Comparison of ENCODE assay signal across 14 cellular contexts in the genomic region with DNA sequence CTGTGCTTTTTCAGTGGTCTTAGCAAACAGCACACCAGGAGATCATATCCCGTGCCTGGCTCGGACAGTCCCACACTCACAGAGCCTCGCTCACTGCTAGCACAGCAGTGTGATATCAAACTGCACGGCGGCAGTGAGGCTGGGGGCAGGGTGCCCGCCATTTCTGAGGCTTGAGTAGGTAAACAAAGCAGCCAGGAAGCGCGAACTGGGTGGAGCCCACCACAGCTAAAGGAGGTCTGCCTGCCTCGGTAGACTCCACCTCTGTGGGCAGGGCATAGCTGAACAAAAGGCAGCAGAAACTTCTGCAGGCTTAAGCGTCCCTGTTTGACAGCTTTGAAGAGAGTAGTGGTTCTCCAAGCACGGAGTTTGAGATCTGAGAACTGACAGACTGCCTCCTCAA. TPM values are rescaled to one million over a fixed set of nuclear protein-coding genes. Genes with fewer than 3 reads are reported as not detected.
DNase-seq lines count a peak whose midpoint lies in the region; ATAC-seq, FAIRE-seq and TF ChIP-seq lines count a peak whose summit lies in the region.
"Not testable (repeated sequence)": the region's sequence is repeated elsewhere in the genome, so short reads cannot be mapped to it uniquely, and the experiment has no call there.
"Had no signal": no experiment of that assay in that cellular context is flagged by ENCODE, and none has a peak within 500 bp of the region (broad histone marks: within the 10 kb centered on the region; RNA-seq: fewer than 3 reads in every experiment).

No MANE protein-coding gene starts in this region.

- H3K27me3 ChIP-seq in CD4-positive, CD25-positive, alpha-beta regulatory T cell (ENCODE audit: control insufficient read depth, insufficient read depth, low read length); MM.1S (replicated peaks; ENCODE audit: insufficient read depth, low read length); OCI-LY1 (ENCODE audit: insufficient read depth, low read length); right atrium auricular region; neural progenitor cell: not testable (repeated sequence)
- peaks cover 60% of the 10 kb centered on the region for H3K27me3 ChIP-seq in WERI-Rb-1 (ENCODE audit: insufficient read depth, low read depth, severe bottlenecking)
- H3K27me3 ChIP-seq in K562 (ENCODE audit: control insufficient read depth in 2 of 2, insufficient read depth in 2 of 2, low read length in 2 of 2) = peaks cover 2 to 16% of the 10 kb centered on the region in 2 experiments; a peak in 3 of 5 replicates

- 3% methylated on average over 11 of the region's 11 CpGs for WGBS in K562 (ENCODE audit: insufficient coverage, low coverage, missing lambda C conversion rate)

- H2AFZ ChIP-seq in MM.1S (ENCODE audit: low read length) = peak overlapping the region; percentile 51
- H2AFZ ChIP-seq in OCI-LY1 (ENCODE audit: low read length); K562 (ENCODE audit: low read depth, low read length): not testable (repeated sequence)
- H2AFZ ChIP-seq in neural progenitor cell (replicated peaks) = peak overlapping the region; percentile 34

- not testable (repeated sequence) for H3K79me2 ChIP-seq in MM.1S (ENCODE audit: low read length); OCI-LY1 (ENCODE audit: insufficient read depth, low read length); K562 (ENCODE audit: control insufficient read depth, insufficient read depth, low read length); neural progenitor cell (ENCODE audit: low read depth)

- CTCF ChIA-PET in K562 (lab: Yijun Ruan, JAX; ENCODE audit: low intra/inter-chr PET ratio) = not testable (repeated sequence)

- DNase-seq in CD4-positive, CD25-positive, alpha-beta regulatory T cell = peak in 2 of 3 donors; percentile 13 to 50
- DNase-seq in MM.1S (peak; percentile 21), NCI-H345 (lab: John Stamatoyannopoulos, UW) (peak; percentile 43), WERI-Rb-1 (peak; percentile 37), K562 (ENCODE audit: extremely low read depth in 1 of 4, low spot score in 3 of 4) (peak in 1 of 4 experiments; percentile 9), right atrium auricular region (ENCODE audit: low spot score) (peak; percentile 28)
- DNase-seq in neural progenitor cell (ENCODE audit: low spot score) = not testable (repeated sequence)

- ATAC-seq in CD4-positive, CD25-positive, alpha-beta regulatory T cell (ENCODE audit: low read depth in 2 of 2); K562: not testable (repeated sequence)

- not testable (repeated sequence) for TF ChIP-seq RAD21 in K562 (CRISPR knock-in tag; conservative IDR thresholded peaks at IDR 0.05 in 1 of 2, IDR thresholded peaks at IDR 0.05 in 1 of 2)

- H3K36me3 ChIP-seq in CD4-positive, CD25-positive, alpha-beta regulatory T cell (ENCODE audit: control insufficient read depth, insufficient read depth, low read length); MM.1S (replicated peaks; ENCODE audit: insufficient read depth, low read length); OCI-LY1 (ENCODE audit: insufficient read depth, low read length); WERI-Rb-1; K562 (ENCODE audit: control insufficient read depth, insufficient read depth, low read length); right atrium auricular region; neural progenitor cell: not testable (repeated sequence)

- H3K9me2 ChIP-seq in MM.1S (replicated peaks; ENCODE audit: insufficient read depth, low read length); OCI-LY1 (ENCODE audit: low read depth, low read length): not testable (repeated sequence)

- H3K4me3 ChIP-seq in CD4-positive, CD25-positive, alpha-beta regulatory T cell (ENCODE audit: low read depth, low read length); MM.1S (ENCODE audit: low read length); OCI-LY1 (ENCODE audit: low read depth, low read length, poor library complexity, severe bottlenecking); WERI-Rb-1 (ENCODE audit: low read depth, low read length); K562; right atrium auricular region; neural progenitor cell: not testable (repeated sequence)

- not testable (repeated sequence) for H3K4me3 Mint-ChIP-seq in CD4-positive, CD25-positive, alpha-beta regulatory T cell; neural progenitor cell

- H3K27me3 Mint-ChIP-seq in CD4-positive, CD25-positive, alpha-beta regulatory T cell = peaks cover 19% of the 10 kb centered on the region
- not testable (repeated sequence) for H3K27me3 Mint-ChIP-seq in neural progenitor cell (ENCODE audit: insufficient read depth, low read depth)

- in situ Hi-C loops in K562 (cut with MboI) = not testable (repeated sequence)

- not testable (repeated sequence) for H3K9me3 Mint-ChIP-seq in CD4-positive, CD25-positive, alpha-beta regulatory T cell; neural progenitor cell

- H3K4me1 Mint-ChIP-seq in CD4-positive, CD25-positive, alpha-beta regulatory T cell = peaks cover 0 to 24% (median 1%) of the 10 kb centered on the region in 4 donors
- not testable (repeated sequence) for H3K4me1 Mint-ChIP-seq in neural progenitor cell

- not testable (repeated sequence) for BruUV-seq in K562 (replicated peaks; lab: Mats Ljungman, UMichigan)

- intact Hi-C loops in K562 (cut with micrococcal nuclease) = not testable (repeated sequence)

- H3K36me3 Mint-ChIP-seq in CD4-positive, CD25-positive, alpha-beta regulatory T cell; neural progenitor cell: not testable (repeated sequence)

- H3K9me3 ChIP-seq in CD4-positive, CD25-positive, alpha-beta regulatory T cell (ENCODE audit: control insufficient read depth in 2 of 2, low read length in 2 of 2); MM.1S (replicated peaks; ENCODE audit: insufficient read depth, low read length); OCI-LY1 (ENCODE audit: low read length); K562 (replicated peaks; ENCODE audit: control insufficient read depth, insufficient read depth, low read depth, low read length); right atrium auricular region; neural progenitor cell (ENCODE audit: low read depth): not testable (repeated sequence)
- H3K9me3 ChIP-seq in WERI-Rb-1 (ENCODE audit: severe bottlenecking) = peaks cover 46% of the 10 kb centered on the region

- TF ChIP-seq POLR2A in K562 (conservative IDR thresholded peaks at IDR 0.05) = not testable (repeated sequence)

- H3K27ac ChIP-seq in CD4-positive, CD25-positive, alpha-beta regulatory T cell (ENCODE audit: insufficient read depth, low read length, poor library complexity, severe bottlenecking); MM.1S (ENCODE audit: low read length); OCI-LY1 (ENCODE audit: low read depth, low read length, poor library complexity, severe bottlenecking); WERI-Rb-1; K562 (ENCODE audit: extremely low read depth, low read depth, low read length); right atrium auricular region; neural progenitor cell: not testable (repeated sequence)

- not testable (repeated sequence) for H4K20me1 ChIP-seq in MM.1S (ENCODE audit: insufficient read depth, low read length); OCI-LY1 (ENCODE audit: insufficient read depth, low read length); K562 (replicated peaks; ENCODE audit: control insufficient read depth, insufficient read depth, low read length); neural progenitor cell (ENCODE audit: low read depth)

- not testable (repeated sequence) for FAIRE-seq in K562 (lab: Jason Lieb, UNC)

- peak overlapping the region; percentile 24; the same call in 1 of the 2 replicates for H3K4me2 ChIP-seq in MM.1S (ENCODE audit: low read depth, low read length)
- H3K4me2 ChIP-seq in OCI-LY1 (ENCODE audit: low read length) = peak overlapping the region; percentile 39; the same call in 1 of the 2 replicates
- 0 out of 2 replicates have a peak overlapping the region, but pooled peaks have one; percentile 7 for H3K4me2 ChIP-seq in K562 (ENCODE audit: insufficient read depth, low read length)
- H3K4me2 ChIP-seq in neural progenitor cell = not testable (repeated sequence)

- not testable (repeated sequence) for H3K9me1 ChIP-seq in K562 (ENCODE audit: control insufficient read depth, insufficient read depth, low read length)

- H3K27ac Mint-ChIP-seq in CD4-positive, CD25-positive, alpha-beta regulatory T cell = peak overlapping the region in 1 of 3 donors; percentile 32
- H3K27ac Mint-ChIP-seq in neural progenitor cell = not testable (repeated sequence)

- not testable (repeated sequence) for TF ChIP-seq EP300 in K562 (IDR thresholded peaks at IDR 0.05; ENCODE audit: low read length)

- H3F3A ChIP-seq in MM.1S (ENCODE audit: insufficient read depth, low read length); OCI-LY1 (ENCODE audit: insufficient read depth, low read length); neural progenitor cell (ENCODE audit: low read depth): not testable (repeated sequence)

- TF ChIP-seq CTCF in MM.1S (IDR thresholded peaks at IDR 0.05; ENCODE audit: low read length); OCI-LY1 (IDR thresholded peaks at IDR 0.05; ENCODE audit: low read length); WERI-Rb-1 (IDR thresholded peaks at IDR 0.05; ENCODE audit: low read depth, low read length); K562 (IDR thresholded peaks at IDR 0.05 in 2 of 3, conservative IDR thresholded peaks at IDR 0.05 in 1 of 3; ENCODE audit: insufficient read depth in 2 of 3, low read depth in 1 of 3, low read length in 3 of 3); right atrium auricular region (IDR thresholded peaks at IDR 0.05); neural progenitor cell (IDR thresholded peaks at IDR 0.05): not testable (repeated sequence)

- POLR2A ChIA-PET in K562 (lab: Yijun Ruan, JAX) = interaction anchor here (1.0 to 1.1 kb wide), 3 partner anchors 11 to 108 kb away, joined by 3 read pairs; no protein-coding TSS in a partner anchor

- H3K9ac ChIP-seq in MM.1S (ENCODE audit: low read length); OCI-LY1 (ENCODE audit: low read length); K562 (ENCODE audit: insufficient read depth in 1 of 2, low read depth in 2 of 2, low read length in 2 of 2); neural progenitor cell: not testable (repeated sequence)

- not testable (repeated sequence) for H3K4me1 ChIP-seq in CD4-positive, CD25-positive, alpha-beta regulatory T cell (ENCODE audit: control insufficient read depth, insufficient read depth, low read length, poor library complexity, severe bottlenecking); MM.1S (ENCODE audit: low read length); OCI-LY1 (ENCODE audit: insufficient read depth, low read length, severe bottlenecking); K562 (replicated peaks in 1 of 2; ENCODE audit: control insufficient read depth in 2 of 2, insufficient read depth in 2 of 2, low read length in 2 of 2); right atrium auricular region; neural progenitor cell

RNA-seq across cellular contexts. Expression of a gene that starts 9.0 kb away (rescaled TPM):
- total RNA-seq in CD4-positive, CD25-positive, alpha-beta regulatory T cell = not detected
- not detected for polyA plus RNA-seq in CD4-positive, CD25-positive, alpha-beta regulatory T cell
- not detected in 2 replicates for total RNA-seq in K562 (2011; cell fraction: chromatin; rRNA removed; ENCODE audit: low replicate concordance)
- total RNA-seq in K562 (2011; cell fraction: nucleolus; rRNA removed) = not detected in 2 replicates
- total RNA-seq in K562 (2011; cell fraction: nucleoplasm; rRNA removed) = not detected in 2 replicates
- total RNA-seq in K562 (2014; rRNA removed) = not detected in 2 replicates
- not detected in 2 replicates for total RNA-seq in K562 (2014; rRNA removed; fragmentation: Illumina TruSeq; extraction: Trizol)
- not detected in 2 replicates for total RNA-seq in K562 (2015; rRNA removed; fragmentation: Illumina TruSeq; extraction: Trizol)
- not detected in 2 replicates for total RNA-seq in K562 (2021)
- not detected in 2 replicates for polyA plus RNA-seq in K562 (2011; rRNA removed)
- not detected in 2 replicates for polyA plus RNA-seq in K562 (2011; cell fraction: cytosol; rRNA removed)
- not detected in 2 replicates for polyA plus RNA-seq in K562 (2011; cell fraction: nucleus; rRNA removed)
- polyA plus RNA-seq in K562 (2012) = 0.03 TPM in 1 of 2 replicates, not detected in the other
- polyA plus RNA-seq in K562 (2014; fragmentation: Illumina TruSeq; extraction: Trizol) = not detected in 2 replicates
- not detected for polyA plus RNA-seq in K562 (2014; fragmentation: Nextera tagmentation; extraction: Ambion mirVana)
- polyA plus RNA-seq in K562 (2014; rRNA removed) = not detected in 2 replicates
- polyA minus RNA-seq in K562 (2011; rRNA and poly(A)+ RNA removed) = not detected in 2 replicates
- polyA minus RNA-seq in K562 (2011; cell fraction: cytosol; rRNA and poly(A)+ RNA removed) = not detected in 2 replicates
- polyA minus RNA-seq in K562 (2011; cell fraction: nucleus; rRNA and poly(A)+ RNA removed) = not detected in 2 replicates
- not detected for total RNA-seq in right atrium auricular region
- not detected in 2 replicates for total RNA-seq in neural progenitor cell (ENCODE audit: low replicate concordance)
- total RNA-seq: A673, Calu3, Daoy, H4 had no signal
- polyA plus RNA-seq: BJ, CD14-positive monocyte had no signal

RNA-seq across cellular contexts. Expression of a gene that starts 16.4 kb away (rescaled TPM):
- total RNA-seq in CD4-positive, CD25-positive, alpha-beta regulatory T cell = not detected
- 10 to 100 TPM in 1 of 4 donors, 1 to 10 TPM in 2, not detected in 1; 2.7 to 32.7 (median 7.8) TPM for polyA plus RNA-seq in CD4-positive, CD25-positive, alpha-beta regulatory T cell
- not detected in 2 replicates for total RNA-seq in K562 (2011; cell fraction: chromatin; rRNA removed; ENCODE audit: low replicate concordance)
- not detected in 2 replicates for total RNA-seq in K562 (2011; cell fraction: nucleolus; rRNA removed)
- total RNA-seq in K562 (2011; cell fraction: nucleoplasm; rRNA removed) = not detected in 2 replicates
- not detected in 2 replicates for total RNA-seq in K562 (2014; rRNA removed)
- total RNA-seq in K562 (2014; rRNA removed; fragmentation: Illumina TruSeq; extraction: Trizol) = not detected in 2 replicates
- total RNA-seq in K562 (2015; rRNA removed; fragmentation: Illumina TruSeq; extraction: Trizol) = not detected in 2 replicates
- total RNA-seq in K562 (2021) = 0.42 and 0.60 TPM in 2 replicates
- polyA plus RNA-seq in K562 (2011; rRNA removed) = not detected in 2 replicates
- not detected in 2 replicates for polyA plus RNA-seq in K562 (2011; cell fraction: cytosol; rRNA removed)
- polyA plus RNA-seq in K562 (2011; cell fraction: nucleus; rRNA removed) = not detected in 2 replicates
- polyA plus RNA-seq in K562 (2012) = not detected in 2 replicates
- polyA plus RNA-seq in K562 (2014; fragmentation: Illumina TruSeq; extraction: Trizol) = not detected in 2 replicates
- under 1 TPM in 1 of 2 experiments, not detected in 1; 0.15 TPM for polyA plus RNA-seq in K562 (2014; fragmentation: Nextera tagmentation; extraction: Ambion mirVana)
- polyA plus RNA-seq in K562 (2014; rRNA removed) = not detected in 2 replicates
- polyA minus RNA-seq in K562 (2011; rRNA and poly(A)+ RNA removed) = not detected in 2 replicates
- not detected in 2 replicates for polyA minus RNA-seq in K562 (2011; cell fraction: cytosol; rRNA and poly(A)+ RNA removed)
- not detected in 2 replicates for polyA minus RNA-seq in K562 (2011; cell fraction: nucleus; rRNA and poly(A)+ RNA removed)
- total RNA-seq in right atrium auricular region = 10 to 100 TPM; 19.1 to 37.1 TPM
- total RNA-seq in neural progenitor cell (ENCODE audit: low replicate concordance) = not detected in 2 replicates
- total RNA-seq: A673, Calu3, Daoy, H4 had no signal
- polyA plus RNA-seq: BJ had no signal

RNA-seq across cellular contexts. Expression of a gene that starts 31.9 kb away (rescaled TPM):
- not detected for total RNA-seq in CD4-positive, CD25-positive, alpha-beta regulatory T cell
- 1 to 10 TPM in 1 of 4 donors, under 1 TPM in 1, not detected in 2; 0.51 to 2.2 TPM for polyA plus RNA-seq in CD4-positive, CD25-positive, alpha-beta regulatory T cell
- total RNA-seq in K562 (2011; cell fraction: chromatin; rRNA removed; ENCODE audit: low replicate concordance) = not detected in 2 replicates
- not detected in 2 replicates for total RNA-seq in K562 (2011; cell fraction: nucleolus; rRNA removed)
- not detected in 2 replicates for total RNA-seq in K562 (2011; cell fraction: nucleoplasm; rRNA removed)
- total RNA-seq in K562 (2014; rRNA removed) (not detected in 2 replicates), K562 (2014; rRNA removed; fragmentation: Illumina TruSeq; extraction: Trizol) (not detected in 2 replicates), K562 (2015; rRNA removed; fragmentation: Illumina TruSeq; extraction: Trizol) (not detected in 2 replicates), K562 (2021) (not detected in 2 replicates), right atrium auricular region (1 to 10 TPM; 5.5 to 5.7 TPM), neural progenitor cell (ENCODE audit: low replicate concordance) (not detected in 2 replicates)
- polyA plus RNA-seq in K562 (2011; rRNA removed) (not detected in 2 replicates), K562 (2014; fragmentation: Illumina TruSeq; extraction: Trizol) (not detected in 2 replicates), K562 (2014; fragmentation: Nextera tagmentation; extraction: Ambion mirVana) (not detected), K562 (2014; rRNA removed) (not detected in 2 replicates)
- not detected in 2 replicates for polyA plus RNA-seq in K562 (2011; cell fraction: cytosol; rRNA removed)
- polyA plus RNA-seq in K562 (2011; cell fraction: nucleus; rRNA removed) = not detected in 2 replicates
- polyA plus RNA-seq in K562 (2012) = not detected in 2 replicates
- polyA minus RNA-seq in K562 (2011; rRNA and poly(A)+ RNA removed) = not detected in 2 replicates
- polyA minus RNA-seq in K562 (2011; cell fraction: cytosol; rRNA and poly(A)+ RNA removed) = not detected in 2 replicates
- polyA minus RNA-seq in K562 (2011; cell fraction: nucleus; rRNA and poly(A)+ RNA removed) = not detected in 2 replicates
- total RNA-seq: A673, Calu3, Daoy, H4 had no signal
- polyA plus RNA-seq: BJ had no signal

RNA-seq across cellular contexts. Expression of a gene that starts 49.6 kb away (rescaled TPM):
- not detected for total RNA-seq in CD4-positive, CD25-positive, alpha-beta regulatory T cell
- 10 to 100 TPM in 2 of 4 donors, 1 to 10 TPM in 1, under 1 TPM in 1; 0.96 to 37.6 (median 8.6) TPM for polyA plus RNA-seq in CD4-positive, CD25-positive, alpha-beta regulatory T cell
- not detected in 2 replicates for total RNA-seq in K562 (2011; cell fraction: chromatin; rRNA removed; ENCODE audit: low replicate concordance)
- total RNA-seq in K562 (2011; cell fraction: nucleolus; rRNA removed) = not detected in 2 replicates
- not detected in 2 replicates for total RNA-seq in K562 (2011; cell fraction: nucleoplasm; rRNA removed)
- total RNA-seq in K562 (2014; rRNA removed) (not detected in 2 replicates), K562 (2014; rRNA removed; fragmentation: Illumina TruSeq; extraction: Trizol) (not detected in 2 replicates), K562 (2015; rRNA removed; fragmentation: Illumina TruSeq; extraction: Trizol) (not detected in 2 replicates), K562 (2021) (0.34 and 0.80 TPM in 2 replicates), right atrium auricular region (100 to 1,000 TPM in 1 of 2 donors, 10 to 100 TPM in 1; 65.7 to 199 TPM), neural progenitor cell (ENCODE audit: low replicate concordance) (not detected in 2 replicates)
- polyA plus RNA-seq in K562 (2011; rRNA removed) (not detected in 2 replicates), K562 (2014; fragmentation: Illumina TruSeq; extraction: Trizol) (not detected in 2 replicates), K562 (2014; fragmentation: Nextera tagmentation; extraction: Ambion mirVana) (not detected), K562 (2014; rRNA removed) (not detected in 2 replicates)
- polyA plus RNA-seq in K562 (2011; cell fraction: cytosol; rRNA removed) = not detected in 2 replicates
- not detected in 2 replicates for polyA plus RNA-seq in K562 (2011; cell fraction: nucleus; rRNA removed)
- polyA plus RNA-seq in K562 (2012) = not detected in 2 replicates
- polyA minus RNA-seq in K562 (2011; rRNA and poly(A)+ RNA removed) = not detected in 2 replicates
- not detected in 2 replicates for polyA minus RNA-seq in K562 (2011; cell fraction: cytosol; rRNA and poly(A)+ RNA removed)
- polyA minus RNA-seq in K562 (2011; cell fraction: nucleus; rRNA and poly(A)+ RNA removed) = not detected in 2 replicates
- total RNA-seq: A673, Daoy, H4 had no signal
- polyA plus RNA-seq: BJ had no signal

RNA-seq across cellular contexts. Expression of a gene that starts 53.2 kb away (rescaled TPM):
- total RNA-seq in CD4-positive, CD25-positive, alpha-beta regulatory T cell = not detected
- polyA plus RNA-seq in CD4-positive, CD25-positive, alpha-beta regulatory T cell = not detected
- total RNA-seq in K562 (2011; cell fraction: chromatin; rRNA removed; ENCODE audit: low replicate concordance) = not detected in 2 replicates
- not detected in 2 replicates for total RNA-seq in K562 (2011; cell fraction: nucleolus; rRNA removed)
- not detected in 2 replicates for total RNA-seq in K562 (2011; cell fraction: nucleoplasm; rRNA removed)
- total RNA-seq in K562 (2014; rRNA removed) (not detected in 2 replicates), K562 (2014; rRNA removed; fragmentation: Illumina TruSeq; extraction: Trizol) (not detected in 2 replicates), K562 (2015; rRNA removed; fragmentation: Illumina TruSeq; extraction: Trizol) (not detected in 2 replicates), K562 (2021) (not detected in 2 replicates), right atrium auricular region (not detected), neural progenitor cell (ENCODE audit: low replicate concordance) (not detected in 2 replicates)
- polyA plus RNA-seq in K562 (2011; rRNA removed) (not detected in 2 replicates), K562 (2014; fragmentation: Illumina TruSeq; extraction: Trizol) (not detected in 2 replicates), K562 (2014; fragmentation: Nextera tagmentation; extraction: Ambion mirVana) (not detected), K562 (2014; rRNA removed) (not detected in 2 replicates)
- polyA plus RNA-seq in K562 (2011; cell fraction: cytosol; rRNA removed) = not detected in 2 replicates
- not detected in 2 replicates for polyA plus RNA-seq in K562 (2011; cell fraction: nucleus; rRNA removed)
- polyA plus RNA-seq in K562 (2012) = not detected in 2 replicates
- polyA minus RNA-seq in K562 (2011; rRNA and poly(A)+ RNA removed) = not detected in 2 replicates
- not detected in 2 replicates for polyA minus RNA-seq in K562 (2011; cell fraction: cytosol; rRNA and poly(A)+ RNA removed)
- polyA minus RNA-seq in K562 (2011; cell fraction: nucleus; rRNA and poly(A)+ RNA removed) = not detected in 2 replicates
- total RNA-seq: A673, Calu3, Daoy, H4 had no signal
- polyA plus RNA-seq: BJ, CD14-positive monocyte had no signal

Comparison
In these comparisons a context has a peak if more than half of its experiments do, and no peak if none do; other contexts are left out.
1. RNA of a gene that starts 16.4 kb away (total RNA-seq): 19.1 to 37.1 TPM in right atrium auricular region; 0.42 to 0.60 TPM in K562, not detected in CD4-positive, CD25-positive, alpha-beta regulatory T cell (single experiment) and not detected in neural progenitor cell; every median in the first group is over 10 times any median in the second.